Comparison of ENCODE assay signal across 34 cellular contexts in genomic region chr3:142417302-142417701, GRCh38.
"Had no signal": no experiment of that assay in that cellular context is flagged by ENCODE, and none has a peak within 500 bp of the region (broad histone marks: within the 10 kb centered on the region; RNA-seq: fewer than 3 reads in every experiment).

No MANE protein-coding gene starts in this region.

- H3K27me3 ChIP-seq: adrenal gland, body of pancreas had no signal

- H3K4me1 ChIP-seq: adrenal gland, body of pancreas had no signal

- DNase-seq: activated B cell treated with CpG ODN at 0.5 μM for 24 hours; activated CD4-positive, alpha-beta T cell treated with anti-CD3 and anti-CD28 coated beads for 48 hours; activated CD4-positive, alpha-beta T cell treated with anti-CD3 and anti-CD28 coated beads, Interleukin-2, amount 50 U/mL, for 1 hour; activated CD4-positive, alpha-beta T cell treated with anti-CD3 and anti-CD28 coated beads, Interleukin-2, amount 50 U/mL, for 48 hours; activated CD8-positive, alpha-beta memory T cell treated with anti-CD3 and anti-CD28 coated beads for 24 hours; activated CD8-positive, alpha-beta T cell treated with anti-CD3 and anti-CD28 coated beads for 36 hours; activated effector memory CD4-positive, alpha-beta T cell treated with Interleukin-2 at 50 U/mL for 16 hours; activated gamma-delta T cell treated with Interleukin-2 at 50 U/mL for 16 hours; activated naive CD4-positive, alpha-beta T cell treated with Interleukin-2 at 50 U/mL for 16 hours; activated naive CD8-positive, alpha-beta T cell treated with anti-CD3 and anti-CD28 coated beads for 36 hours; activated naive CD8-positive, alpha-beta T cell treated with anti-CD3 and anti-CD28 coated beads, Interleukin-2, amount 50 U/mL, for 24 hours; activated T-cell treated with anti-CD3 and anti-CD28 coated beads, Interleukin-2, amount 50 U/mL, for 4 hours; adrenal gland; amygdala; aorta; body of pancreas; caudate nucleus; cortex of kidney; dermis blood vessel endothelial cell; effector CD8-positive, alpha-beta T cell; foreskin fibroblast; head of caudate nucleus; SW 1271; T-cell; T1000; WERI-Rb-1 had no signal

- FAIRE-seq: endometrium, endothelial cell of umbilical vein, frontal cortex had no signal

- H3K27ac ChIP-seq: adrenal gland, body of pancreas, epithelial cell of prostate, WERI-Rb-1 had no signal

- H3K4me3 ChIP-seq: adrenal gland, body of pancreas had no signal

- H3K4me3 Mint-ChIP-seq: activated B cell treated with CpG ODN at 0.5 μM for 24 hours; activated CD8-positive, alpha-beta T cell treated with anti-CD3 and anti-CD28 coated beads for 36 hours; activated naive CD8-positive, alpha-beta T cell treated with anti-CD3 and anti-CD28 coated beads for 36 hours; activated naive CD8-positive, alpha-beta T cell treated with anti-CD3 and anti-CD28 coated beads, Interleukin-2, amount 50 U/mL, for 24 hours; activated T-cell treated with anti-CD3 and anti-CD28 coated beads, Interleukin-2, amount 50 U/mL, for 4 hours; activated T-helper 17 cell treated with anti-CD3 and anti-CD28 coated beads, Interleukin-2, amount 50 U/mL, for 72 hours; T-cell; T-helper 1 cell treated with Interleukin-12 subunit alpha and Interleukin-12 subunit beta and Interleukin-4 antibody, amounts not matched to agents 30 μg/mL and 1 μg/mL, for 36 hours; T-helper 2 cell treated with Interferon-gamma antibody and Interleukin-4, amounts not matched to agents 5 μg/mL and 100 μg/mL, for 36 hours had no signal

- H3K27ac Mint-ChIP-seq: activated B cell treated with CpG ODN at 0.5 μM for 24 hours; activated CD8-positive, alpha-beta T cell treated with anti-CD3 and anti-CD28 coated beads for 36 hours; activated naive CD8-positive, alpha-beta T cell treated with anti-CD3 and anti-CD28 coated beads for 36 hours; activated naive CD8-positive, alpha-beta T cell treated with anti-CD3 and anti-CD28 coated beads, Interleukin-2, amount 50 U/mL, for 24 hours; activated T-helper 17 cell treated with anti-CD3 and anti-CD28 coated beads, Interleukin-2, amount 50 U/mL, for 72 hours; T-cell; T-helper 1 cell treated with Interleukin-12 subunit alpha and Interleukin-12 subunit beta and Interleukin-4 antibody, amounts not matched to agents 30 μg/mL and 1 μg/mL, for 36 hours; T-helper 2 cell treated with Interferon-gamma antibody and Interleukin-4, amounts not matched to agents 5 μg/mL and 100 μg/mL, for 36 hours had no signal

- H3K27me3 Mint-ChIP-seq: activated B cell treated with CpG ODN at 0.5 μM for 24 hours; activated CD8-positive, alpha-beta T cell treated with anti-CD3 and anti-CD28 coated beads for 36 hours; activated naive CD8-positive, alpha-beta T cell treated with anti-CD3 and anti-CD28 coated beads for 36 hours; activated naive CD8-positive, alpha-beta T cell treated with anti-CD3 and anti-CD28 coated beads, Interleukin-2, amount 50 U/mL, for 24 hours; activated T-helper 17 cell treated with anti-CD3 and anti-CD28 coated beads, Interleukin-2, amount 50 U/mL, for 72 hours; T-cell had no signal

- H3K4me1 Mint-ChIP-seq: activated B cell treated with CpG ODN at 0.5 μM for 24 hours; activated naive CD8-positive, alpha-beta T cell treated with anti-CD3 and anti-CD28 coated beads for 36 hours; activated naive CD8-positive, alpha-beta T cell treated with anti-CD3 and anti-CD28 coated beads, Interleukin-2, amount 50 U/mL, for 24 hours; activated T-helper 17 cell treated with anti-CD3 and anti-CD28 coated beads, Interleukin-2, amount 50 U/mL, for 72 hours; T-cell had no signal

- H3K9me3 ChIP-seq: adrenal gland, body of pancreas had no signal

- H3K9me3 Mint-ChIP-seq: activated B cell treated with CpG ODN at 0.5 μM for 24 hours; activated CD8-positive, alpha-beta T cell treated with anti-CD3 and anti-CD28 coated beads for 36 hours; activated naive CD8-positive, alpha-beta T cell treated with anti-CD3 and anti-CD28 coated beads for 36 hours; activated naive CD8-positive, alpha-beta T cell treated with anti-CD3 and anti-CD28 coated beads, Interleukin-2, amount 50 U/mL, for 24 hours; activated T-cell treated with anti-CD3 and anti-CD28 coated beads, Interleukin-2, amount 50 U/mL, for 4 hours; activated T-helper 17 cell treated with anti-CD3 and anti-CD28 coated beads, Interleukin-2, amount 50 U/mL, for 72 hours; T-cell; T-helper 1 cell treated with Interleukin-12 subunit alpha and Interleukin-12 subunit beta and Interleukin-4 antibody, amounts not matched to agents 30 μg/mL and 1 μg/mL, for 36 hours; T-helper 2 cell treated with Interferon-gamma antibody and Interleukin-4, amounts not matched to agents 5 μg/mL and 100 μg/mL, for 36 hours had no signal

- ATAC-seq: activated CD4-positive, CD25-positive, alpha-beta regulatory T cell treated with anti-CD3 and anti-CD28 coated beads, Interleukin-2, amount 50 U/mL, for 24 hours; activated CD8-positive, alpha-beta T cell treated with anti-CD3 and anti-CD28 coated beads for 36 hours; activated naive CD8-positive, alpha-beta T cell treated with anti-CD3 and anti-CD28 coated beads, Interleukin-2, amount 50 U/mL, for 24 hours; activated T-cell treated with anti-CD3 and anti-CD28 coated beads, Interleukin-2, amount 50 U/mL, for 4 hours; activated T-helper 17 cell treated with anti-CD3 and anti-CD28 coated beads, Interleukin-2, amount 50 U/mL, for 72 hours; body of pancreas; T-cell had no signal
